In the genomic region with DNA sequence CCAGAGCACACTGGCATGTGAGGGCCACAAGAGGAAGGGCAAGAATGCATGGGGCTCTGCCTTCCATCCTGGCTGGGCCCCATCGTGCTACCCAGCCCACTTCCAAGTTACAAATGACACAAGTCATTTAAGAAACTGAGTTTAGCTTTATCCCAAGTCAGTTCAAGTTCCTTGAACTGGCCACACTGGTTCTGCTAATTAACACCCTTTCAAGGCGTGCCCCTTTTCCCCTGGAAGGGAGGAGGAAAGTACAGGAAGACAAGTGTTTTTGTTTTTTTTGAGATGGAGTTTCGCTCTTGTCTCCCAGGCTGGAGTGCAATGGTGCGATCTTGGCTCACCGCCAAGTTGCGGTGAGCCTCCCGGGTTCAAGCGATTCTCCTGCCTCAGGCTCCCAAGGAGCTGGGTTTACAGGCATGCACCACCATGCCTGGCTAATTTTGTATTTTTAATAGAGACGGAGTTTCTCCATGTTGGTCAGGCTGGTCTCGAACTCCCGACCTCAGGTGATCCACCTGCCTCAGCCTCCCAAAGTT, we compare ENCODE assay signal across 2 cellular contexts.
A peak's percentile ranks its signal among the peaks of the same experiment; 100 is the strongest.
TF ChIP-seq lines count a peak whose summit lies in the region.

No MANE protein-coding gene starts in this region.

TF ChIP-seq in Ishikawa, 13 proteins besides CTCF, POLR2A, EP300 and RAD21:
- peak; percentile 80 for TF ChIP-seq NFIC (IDR thresholded peaks at IDR 0.05)

TF ChIP-seq in K562, 482 proteins besides CTCF, POLR2A, EP300 and RAD21:
- peak; percentile 94 for TF ChIP-seq NFIC (IDR thresholded peaks at IDR 0.05)
- TF ChIP-seq NFIX (CRISPR knock-in tag; IDR thresholded peaks at IDR 0.05; ENCODE audit: low read depth) = peak; percentile 70
TF ChIP-seq in K562: peak in this region for 2; not testable (repeated sequence) for 480.
